In the genomic region with DNA sequence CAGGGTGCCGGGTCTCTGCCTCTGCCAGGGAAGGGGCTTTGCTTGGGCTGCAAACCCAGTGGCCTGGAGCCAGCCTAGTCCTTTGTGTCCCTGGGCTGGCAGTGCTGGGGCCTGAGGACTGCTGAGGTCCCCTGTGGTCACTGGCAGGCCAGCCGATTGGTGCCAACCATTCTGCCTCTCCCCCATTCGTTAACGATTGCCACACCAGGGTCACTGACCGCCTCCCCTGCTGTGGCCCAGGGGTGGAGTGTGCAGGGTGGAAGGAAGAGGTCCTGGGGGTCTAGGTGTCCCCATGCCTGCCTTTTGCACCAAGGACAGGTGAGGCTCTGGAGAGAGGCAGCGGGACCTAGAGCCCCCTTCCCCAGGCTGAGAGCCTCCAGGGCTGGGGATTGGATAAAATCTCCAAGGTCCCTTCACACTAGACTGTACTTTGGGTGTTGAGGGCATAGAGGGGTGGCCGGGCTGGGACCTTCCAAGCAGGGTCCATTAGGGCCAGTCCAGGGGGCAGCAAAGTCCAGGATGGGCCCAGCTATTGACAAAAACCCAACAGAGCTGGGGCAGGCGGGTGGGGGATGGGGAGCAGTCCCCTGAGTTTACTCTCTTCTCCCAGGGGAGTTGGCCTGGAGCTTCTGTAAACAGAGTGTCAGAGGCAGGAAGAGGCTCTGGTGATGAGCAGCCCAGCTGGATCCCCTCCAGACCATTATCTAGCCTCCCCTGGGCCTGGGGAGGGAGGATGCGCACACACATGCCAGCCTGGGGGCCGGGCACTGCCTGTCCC, we compare ENCODE assay signal across 9 cellular contexts. TPM values are rescaled to one million over a fixed set of nuclear protein-coding genes. Genes with fewer than 3 reads are reported as not detected.
DNase-seq lines count a peak whose midpoint lies in the region; ATAC-seq and TF ChIP-seq lines count a peak whose summit lies in the region.
"Had no signal": no experiment of that assay in that cellular context is flagged by ENCODE, and none has a peak within 500 bp of the region (broad histone marks: within the 10 kb centered on the region; RNA-seq: fewer than 3 reads in every experiment).

No MANE protein-coding gene starts in this region.

- H3K27me3 Mint-ChIP-seq in endodermal cell (ENCODE audit: insufficient read depth) (no peaks in the 10 kb centered on the region), nephron progenitor cell (ENCODE audit: low read depth, poor library complexity) (peaks cover under 1% of the 10 kb centered on the region)

- H3F3A ChIP-seq in OCI-LY1 (ENCODE audit: insufficient read depth, low read length): no peaks in the 10 kb centered on the region

- TSS peak; percentile 59 for BruUV-seq in HCT116 (replicated peaks; lab: Mats Ljungman, UMichigan)

- no peak for TF ChIP-seq RAD21 in HCT116 (IDR thresholded peaks at IDR 0.05; ENCODE audit: low read depth)

- H3K4me3 ChIP-seq in HCT116 (replicated peaks in 1 of 2; ENCODE audit: low read depth in 1 of 2, low read length in 2 of 2) (peak overlapping the region; percentile 58 to 80), OCI-LY1 (ENCODE audit: low read depth, low read length, poor library complexity, severe bottlenecking) (peak overlapping the region; percentile 52), endodermal cell (ENCODE audit: low read length) (peak overlapping the region; percentile 82)

- RAD21 ChIA-PET in HCT116 (lab: Charles Lee; ENCODE audit: low non-redundant PET in 1 of 2, low total read pairs in 2 of 2, uncharacterized antibody in 2 of 2, unreplicated experiment in 2 of 2): no interaction called here

- H3K79me2 ChIP-seq in HCT116 (ENCODE audit: insufficient read depth, low read length) (peaks cover 17% of the 10 kb centered on the region; the same call in 1 of the 2 replicates), OCI-LY1 (ENCODE audit: insufficient read depth, low read length) (no peaks in the 10 kb centered on the region)

- no peaks in the 10 kb centered on the region for H3K9me3 ChIP-seq in HCT116 (ENCODE audit: control insufficient read depth in 1 of 2, insufficient read depth in 1 of 2, low read depth in 1 of 2, low read length in 2 of 2)
- H3K9me3 ChIP-seq in OCI-LY1 (ENCODE audit: low read length): no peaks in the 10 kb centered on the region
- no peaks in the 10 kb centered on the region for H3K9me3 ChIP-seq in endodermal cell (ENCODE audit: control insufficient read depth, low read length)

- intact Hi-C loops in HCT116 (cut with micrococcal nuclease): no loop called here

- H4K20me1 ChIP-seq in HCT116 (ENCODE audit: insufficient read depth) (no peaks in the 10 kb centered on the region), OCI-LY1 (ENCODE audit: insufficient read depth, low read length) (no peaks in the 10 kb centered on the region)

- H3K27ac ChIP-seq in HCT116 (ENCODE audit: low read depth, low read length): peak overlapping the region; percentile 72; the same call in 1 of the 2 replicates
- no peak overlapping the region for H3K27ac ChIP-seq in OCI-LY1 (ENCODE audit: low read depth, low read length, poor library complexity, severe bottlenecking)
- no peak overlapping the region for H3K27ac ChIP-seq in endodermal cell (ENCODE audit: low read depth, low read length)

- 64 to 73% methylated on average over 2 to 10 of the region's 10 CpGs for WGBS in endodermal cell (ENCODE audit: insufficient coverage in 1 of 2, insufficient read length in 1 of 2), 2 experiments

- no peaks in the 10 kb centered on the region for H3K27me3 ChIP-seq in HCT116 (ENCODE audit: insufficient read depth, low read length)
- no peaks in the 10 kb centered on the region for H3K27me3 ChIP-seq in OCI-LY1 (ENCODE audit: insufficient read depth, low read length)
- no peaks in the 10 kb centered on the region for H3K27me3 ChIP-seq in endodermal cell (ENCODE audit: control insufficient read depth, insufficient read depth, low read length, poor library complexity, severe bottlenecking)

- ATAC-seq in HCT116 (no peak), GM21529 (IDR thresholded peaks at IDR 0.05; ENCODE audit: unreplicated experiment) (no peak), HG02970 (IDR thresholded peaks at IDR 0.05; ENCODE audit: low FRiP score, unreplicated experiment) (no peak), HG03439 (IDR thresholded peaks at IDR 0.05; ENCODE audit: unreplicated experiment) (no peak)

- CTCF ChIA-PET in HCT116 (lab: Charles Lee): interaction anchor here (3.3 kb wide), 1 partner anchor 30 kb away, joined by 23 read pairs; no protein-coding TSS in a partner anchor

- H3K4me1 Mint-ChIP-seq in endodermal cell: peaks cover 28% of the 10 kb centered on the region
- peaks cover 70% of the 10 kb centered on the region for H3K4me1 Mint-ChIP-seq in nephron progenitor cell

- H3K36me3 Mint-ChIP-seq in endodermal cell (ENCODE audit: low read depth) (no peaks in the 10 kb centered on the region), nephron progenitor cell (ENCODE audit: low read depth) (no peaks in the 10 kb centered on the region)

- H3K9me2 ChIP-seq in HCT116 (ENCODE audit: insufficient read depth): no peaks in the 10 kb centered on the region
- H3K9me2 ChIP-seq in OCI-LY1 (ENCODE audit: low read depth, low read length): no peaks in the 10 kb centered on the region

- no peak for DNase-seq in HCT116 (ENCODE audit: low read depth, low spot score)
- DNase-seq in endodermal cell: peak; percentile 75
- DNase-seq in nephron progenitor cell: no peak
- no peak for DNase-seq in UCSD-AML1 (lab: John Stamatoyannopoulos, UW; ENCODE audit: unreplicated experiment)

- H3K4me2 ChIP-seq in HCT116 (ENCODE audit: low read length) (peak overlapping the region; percentile 99), OCI-LY1 (ENCODE audit: low read length) (peak overlapping the region; percentile 63; the same call in 1 of the 2 replicates)

- H3K4me1 ChIP-seq in HCT116 (ENCODE audit: control insufficient read depth in 1 of 2, insufficient read depth in 2 of 2, low read length in 2 of 2) (peaks cover 44 to 77% of the 10 kb centered on the region in 2 experiments), OCI-LY1 (ENCODE audit: insufficient read depth, low read length, severe bottlenecking) (peaks cover 8% of the 10 kb centered on the region), endodermal cell (ENCODE audit: control insufficient read depth, insufficient read depth, low read length) (peaks cover 36% of the 10 kb centered on the region)

- TF ChIP-seq CTCF in HCT116 (IDR thresholded peaks at IDR 0.05 in 2 of 3, conservative IDR thresholded peaks at IDR 0.05 in 1 of 3; ENCODE audit: borderline replicate concordance in 1 of 3, insufficient read depth in 1 of 3, low read depth in 2 of 3, low read length in 2 of 3) (no peak), OCI-LY1 (IDR thresholded peaks at IDR 0.05; ENCODE audit: low read length) (no peak), endodermal cell (conservative IDR thresholded peaks at IDR 0.05) (no peak), nephron progenitor cell (IDR thresholded peaks at IDR 0.05) (no peak)

- H3K9me3 Mint-ChIP-seq in endodermal cell (no peaks in the 10 kb centered on the region), nephron progenitor cell (no peaks in the 10 kb centered on the region)

- peak overlapping the region; percentile 48 for H3K27ac Mint-ChIP-seq in endodermal cell
- H3K27ac Mint-ChIP-seq in nephron progenitor cell: no peak overlapping the region

- H3K4me3 Mint-ChIP-seq in endodermal cell (peak overlapping the region; percentile 71), nephron progenitor cell (peak overlapping the region; percentile 90)

- POLR2A ChIA-PET in HCT116 (lab: Charles Lee): interaction anchor here (1.1 kb wide), 1 partner anchor 90 kb away, joined by 3 read pairs; no protein-coding TSS in a partner anchor

- TF ChIP-seq POLR2A in HCT116 (IDR thresholded peaks at IDR 0.05; ENCODE audit: borderline replicate concordance, extremely low read depth, insufficient read depth, insufficient read length): no peak

- H3K9ac ChIP-seq in HCT116 (ENCODE audit: low read length): peak overlapping the region; percentile 70
- no peak overlapping the region; the same call in 1 of the 2 replicates for H3K9ac ChIP-seq in OCI-LY1 (ENCODE audit: low read length)
- H3K9ac ChIP-seq in endodermal cell (ENCODE audit: extremely low read depth, low read length, poor library complexity, severe bottlenecking): peak overlapping the region; percentile 64

- H3K36me3 ChIP-seq in HCT116 (ENCODE audit: control insufficient read depth in 1 of 2, insufficient read depth in 2 of 2, low read length in 2 of 2) (no peaks in the 10 kb centered on the region), OCI-LY1 (ENCODE audit: insufficient read depth, low read length) (no peaks in the 10 kb centered on the region; the same call in 1 of the 2 replicates), endodermal cell (ENCODE audit: control insufficient read depth, insufficient read depth, low read length) (no peaks in the 10 kb centered on the region)

- H2AFZ ChIP-seq in HCT116 (ENCODE audit: low read depth, low read length, poor library complexity, severe bottlenecking): no peak overlapping the region
- H2AFZ ChIP-seq in OCI-LY1 (ENCODE audit: low read length): no peak overlapping the region

TF ChIP-seq in HCT116, 20 proteins besides CTCF, POLR2A, EP300 and RAD21 (continues in another document):
- TF ChIP-seq YY1 (IDR thresholded peaks at IDR 0.05; ENCODE audit: extremely low read depth, insufficient replicate concordance, low read depth, low read length) (no peak), SRF (IDR thresholded peaks at IDR 0.05; ENCODE audit: low read depth) (no peak), ZNF274 (IDR thresholded peaks at IDR 0.05; ENCODE audit: low read depth, low read length) (no peak)
- TF ChIP-seq, protein P1, sequence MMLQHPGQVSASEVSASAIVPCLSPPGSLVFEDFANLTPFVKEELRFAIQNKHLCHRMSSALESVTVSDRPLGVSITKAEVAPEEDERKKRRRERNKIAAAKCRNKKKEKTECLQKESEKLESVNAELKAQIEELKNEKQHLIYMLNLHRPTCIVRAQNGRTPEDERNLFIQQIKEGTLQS (IDR thresholded peaks at IDR 0.05): no peak

RNA-seq across cellular contexts. Expression of a gene that starts 1.1 kb away (rescaled TPM):
- total RNA-seq in HCT116 (2021; ENCODE audit: unreplicated experiment) (6.3 TPM), endodermal cell (10 to 100 TPM; 10.4 to 12.1 TPM)
- 6.7 and 7.4 TPM in 2 replicates for polyA plus RNA-seq in HCT116 (2012)
- 11.5 TPM for polyA plus RNA-seq in endodermal cell (2013, experiment 1 of 2)
- polyA plus RNA-seq in endodermal cell (2013, experiment 2 of 2): 11.6 TPM
- total RNA-seq: T-helper 2 cell treated with Interferon-gamma antibody and Interleukin-4, amounts not matched to agents 100 ng/mL and 5 ng/mL, for 36 hours had no signal

RNA-seq across cellular contexts. Expression of a gene that starts 21.6 kb away (rescaled TPM):
- total RNA-seq in HCT116 (2021; ENCODE audit: unreplicated experiment): 102 TPM
- 98.6 and 111 TPM in 2 replicates for polyA plus RNA-seq in HCT116 (2012)
- 10 to 100 TPM; 57.7 to 66.2 TPM for total RNA-seq in endodermal cell
- polyA plus RNA-seq in endodermal cell (2013, experiment 1 of 2): 57.2 TPM
- 62.4 TPM for polyA plus RNA-seq in endodermal cell (2013, experiment 2 of 2)

RNA-seq across cellular contexts. Expression of a gene that starts 43.6 kb away (rescaled TPM):
- total RNA-seq in HCT116 (2021; ENCODE audit: unreplicated experiment): 21.3 TPM
- 9.7 and 11.0 TPM in 2 replicates for polyA plus RNA-seq in HCT116 (2012)
- total RNA-seq in endodermal cell: 10 to 100 TPM; 32.5 to 37.5 TPM
- polyA plus RNA-seq in endodermal cell (2013, experiment 1 of 2): 17.2 TPM
- 18.4 TPM for polyA plus RNA-seq in endodermal cell (2013, experiment 2 of 2)

RNA-seq across cellular contexts. Expression of a gene that starts 52.9 kb away (rescaled TPM):
- total RNA-seq in HCT116 (2021; ENCODE audit: unreplicated experiment) (93.3 TPM), endodermal cell (10 to 100 TPM; 37.4 to 38.5 TPM)
- 81.3 and 81.4 TPM in 2 replicates for polyA plus RNA-seq in HCT116 (2012)
- polyA plus RNA-seq in endodermal cell (2013, experiment 1 of 2): 33.2 TPM
- polyA plus RNA-seq in endodermal cell (2013, experiment 2 of 2): 35.2 TPM

RNA-seq across cellular contexts. Expression of a gene that starts 56.9 kb away (rescaled TPM):
- total RNA-seq in HCT116 (2021; ENCODE audit: unreplicated experiment): 18.2 TPM
- 15.5 and 15.6 TPM in 2 replicates for polyA plus RNA-seq in HCT116 (2012)
- total RNA-seq in endodermal cell: 10 to 100 TPM in 1 of 2 donors, 1 to 10 TPM in 1; 9.1 to 13.2 TPM
- 16.6 TPM for polyA plus RNA-seq in endodermal cell (2013, experiment 1 of 2)
- polyA plus RNA-seq in endodermal cell (2013, experiment 2 of 2): 15.6 TPM
